ENCODE assay signal across 1 cellular context in genomic region chr1:235588916-235589515, GRCh38.
A peak's percentile ranks its signal among the peaks of the same experiment; 100 is the strongest.
TF ChIP-seq lines count a peak whose summit lies in the region.

No MANE protein-coding gene starts in this region.

TF ChIP-seq in HEK293, 187 proteins besides CTCF, POLR2A, EP300 and RAD21 (continued from another document and continues in another):
- TF ChIP-seq ZNF148 (tag by site-specific recombination; IDR thresholded peaks at IDR 0.05; ENCODE audit: borderline replicate concordance) (no peak), ZNF776 (tag by site-specific recombination; IDR thresholded peaks at IDR 0.05; ENCODE audit: borderline replicate concordance) (no peak), RBAK (tag by site-specific recombination; IDR thresholded peaks at IDR 0.05) (peak; percentile 77), ZNF692 (tag by site-specific recombination; IDR thresholded peaks at IDR 0.05) (no peak), KLF7 (tag by site-specific recombination; IDR thresholded peaks at IDR 0.05; ENCODE audit: borderline replicate concordance) (no peak), HOXD13 (CRISPR knock-in tag; IDR thresholded peaks at IDR 0.05; ENCODE audit: borderline replicate concordance) (no peak), ZNF155 (tag by site-specific recombination; IDR thresholded peaks at IDR 0.05) (no peak), REST (tag by site-specific recombination; IDR thresholded peaks at IDR 0.05) (no peak), ZNF645 (tag by site-specific recombination; IDR thresholded peaks at IDR 0.05) (no peak), ZNF132 (tag by site-specific recombination; IDR thresholded peaks at IDR 0.05; ENCODE audit: borderline replicate concordance) (no peak), ZNF596 (tag by site-specific recombination; IDR thresholded peaks at IDR 0.05) (no peak), ZNF548 (tag by site-specific recombination; IDR thresholded peaks at IDR 0.05) (no peak), PRDM2 (tag by site-specific recombination; IDR thresholded peaks at IDR 0.05; ENCODE audit: borderline replicate concordance) (no peak), ZBTB11 (tag by site-specific recombination; conservative IDR thresholded peaks at IDR 0.05; ENCODE audit: low read depth) (no peak), ZNF404 (tag by site-specific recombination; IDR thresholded peaks at IDR 0.05) (no peak), ZNF239 (tag by site-specific recombination; IDR thresholded peaks at IDR 0.05) (no peak), HIC1 (tag by site-specific recombination; IDR thresholded peaks at IDR 0.05) (no peak), ZNF510 (tag by site-specific recombination; IDR thresholded peaks at IDR 0.05; ENCODE audit: insufficient replicate concordance) (peak; percentile 12), ZNF138 (tag by site-specific recombination; IDR thresholded peaks at IDR 0.05; ENCODE audit: borderline replicate concordance) (no peak), ZNF626 (tag by site-specific recombination; IDR thresholded peaks at IDR 0.05) (peak; percentile 76; the same call in 1 of the 2 replicates), MEIS1 (CRISPR knock-in tag; IDR thresholded peaks at IDR 0.05; ENCODE audit: borderline replicate concordance) (no peak), ZNF449 (tag by site-specific recombination; IDR thresholded peaks at IDR 0.05) (no peak), ZNF529 (tag by site-specific recombination; IDR thresholded peaks at IDR 0.05; ENCODE audit: insufficient replicate concordance) (peak; percentile 77), IKZF3 (tag by site-specific recombination; IDR thresholded peaks at IDR 0.05) (no peak), ZBTB21 (tag by site-specific recombination; IDR thresholded peaks at IDR 0.05) (no peak), ZNF777 (tag by site-specific recombination; IDR thresholded peaks at IDR 0.05; ENCODE audit: borderline replicate concordance) (no peak), GLIS1 (tag by site-specific recombination; IDR thresholded peaks at IDR 0.05) (no peak), BCL11B (tag by site-specific recombination; IDR thresholded peaks at IDR 0.05; ENCODE audit: low read depth) (no peak), ZNF221 (tag by site-specific recombination; IDR thresholded peaks at IDR 0.05; ENCODE audit: borderline replicate concordance) (no peak), ZNF660 (tag by site-specific recombination; IDR thresholded peaks at IDR 0.05) (no peak), ZNF112 (tag by site-specific recombination; IDR thresholded peaks at IDR 0.05) (no peak), ZNF530 (tag by site-specific recombination; IDR thresholded peaks at IDR 0.05; ENCODE audit: low read depth) (no peak), ZNF658 (tag by site-specific recombination; IDR thresholded peaks at IDR 0.05) (no peak)
